In genomic region chr4:81963506-81964020, GRCh38 we compare ENCODE assay signal across 1 cellular context.
TF ChIP-seq lines count a peak whose summit lies in the region.

No MANE protein-coding gene starts in this region.

TF ChIP-seq in WTC11, 78 proteins besides CTCF, POLR2A, EP300 and RAD21 (continued from another document):
- TF ChIP-seq MAX (CRISPR knock-in tag; IDR thresholded peaks at IDR 0.05) (no peak), ZNF232 (CRISPR knock-in tag; IDR thresholded peaks at IDR 0.05) (no peak), ZNF532 (CRISPR knock-in tag; IDR thresholded peaks at IDR 0.05; ENCODE audit: borderline replicate concordance) (no peak), ARID4B (CRISPR knock-in tag; IDR thresholded peaks at IDR 0.05; ENCODE audit: borderline replicate concordance) (no peak), CREB1 (CRISPR knock-in tag; IDR thresholded peaks at IDR 0.05) (no peak), ZNF219 (CRISPR knock-in tag; IDR thresholded peaks at IDR 0.05; ENCODE audit: borderline replicate concordance) (no peak), ATF1 (CRISPR knock-in tag; IDR thresholded peaks at IDR 0.05) (no peak), ZNF423 (CRISPR knock-in tag; IDR thresholded peaks at IDR 0.05) (no peak), CREM (CRISPR knock-in tag; IDR thresholded peaks at IDR 0.05) (no peak), ZBTB21 (CRISPR knock-in tag; IDR thresholded peaks at IDR 0.05; ENCODE audit: borderline replicate concordance) (no peak), GTF2I (CRISPR knock-in tag; conservative IDR thresholded peaks at IDR 0.05) (no peak), TCF7 (CRISPR knock-in tag; IDR thresholded peaks at IDR 0.05; ENCODE audit: low read depth) (no peak), RORB (CRISPR knock-in tag; IDR thresholded peaks at IDR 0.05) (no peak), GRHL2 (CRISPR knock-in tag; IDR thresholded peaks at IDR 0.05; ENCODE audit: insufficient replicate concordance, severe bottlenecking) (no peak), ZNF425 (CRISPR knock-in tag; conservative IDR thresholded peaks at IDR 0.05) (no peak)
